In genomic region chr21:32569261-32570230, GRCh38 we compare ENCODE assay signal across 8 cellular contexts. TPM values are rescaled to one million over a fixed set of nuclear protein-coding genes. Genes with fewer than 3 reads are reported as not detected.
DNase-seq lines count a peak whose midpoint lies in the region; ATAC-seq and TF ChIP-seq lines count a peak whose summit lies in the region.

No MANE protein-coding gene starts in this region.

- peaks cover 7% of the 10 kb centered on the region for H3K9me3 ChIP-seq in HUES64 (ENCODE audit: insufficient read depth, low read depth, low read length)
- peaks cover 4% of the 10 kb centered on the region for H3K9me3 ChIP-seq in OCI-LY1 (ENCODE audit: low read length)
- H3K9me3 ChIP-seq in mucosa of descending colon = no peaks in the 10 kb centered on the region

- no peaks in the 10 kb centered on the region for H4K20me1 ChIP-seq in OCI-LY1 (ENCODE audit: insufficient read depth, low read length)

- H3K27me3 ChIP-seq in HUES64 (ENCODE audit: insufficient read depth, low read length) = peaks cover 11% of the 10 kb centered on the region; the same call in 1 of the 2 replicates
- H3K27me3 ChIP-seq in OCI-LY1 (ENCODE audit: insufficient read depth, low read length) = peaks cover 3% of the 10 kb centered on the region; the same call in 1 of the 2 replicates

- no peaks in the 10 kb centered on the region for H3K9me2 ChIP-seq in OCI-LY1 (ENCODE audit: low read depth, low read length)

- peak overlapping the region; percentile 94 for H3K4me2 ChIP-seq in OCI-LY1 (ENCODE audit: low read length)

- peak overlapping the region; percentile 70 for H3K4me3 ChIP-seq in HUES64 (ENCODE audit: low read length)
- peak overlapping the region; percentile 67 for H3K4me3 ChIP-seq in OCI-LY1 (ENCODE audit: low read depth, low read length, poor library complexity, severe bottlenecking)
- no peak overlapping the region for H3K4me3 ChIP-seq in mucosa of descending colon

- no peak for TF ChIP-seq POLR2A in erythroblast (IDR thresholded peaks at IDR 0.05; ENCODE audit: low read length)

- DNase-seq in CMK (ENCODE audit: low read depth) = peak; percentile 55
- DNase-seq in activated T-cell treated with anti-CD3 and anti-CD28 coated beads for 4 hours = peak; percentile 67
- DNase-seq in erythroblast (lab: John Stamatoyannopoulos, UW) = peak; percentile 83 to 91
- DNase-seq in mucosa of descending colon = peak; percentile 72 to 86 (median 80)
- peak; percentile 64 to 66 for DNase-seq in stimulated activated CD8-positive, alpha-beta memory T cell treated with anti-CD3 and anti-CD28 coated beads, Interleukin-2, amount 100 ng/mL, for 1 hour (ENCODE audit: low read depth in 2 of 2)

- H3K79me2 ChIP-seq in OCI-LY1 (ENCODE audit: insufficient read depth, low read length) = no peaks in the 10 kb centered on the region

- ATAC-seq in GM21367 (IDR thresholded peaks at IDR 0.05; ENCODE audit: unreplicated experiment) = peak; percentile 90
- ATAC-seq in mucosa of descending colon = peak; percentile 91

- H3K9ac ChIP-seq in HUES64 (ENCODE audit: low read depth, low read length) = peak overlapping the region; percentile 72
- H3K9ac ChIP-seq in OCI-LY1 (ENCODE audit: low read length) = peak overlapping the region; percentile 61; the same call in 1 of the 2 replicates

- no peaks in the 10 kb centered on the region for H3F3A ChIP-seq in OCI-LY1 (ENCODE audit: insufficient read depth, low read length)

- H3K27ac ChIP-seq in HUES64 (ENCODE audit: low read depth, low read length) (0 out of 2 replicates have a peak overlapping the region, but pooled peaks have one; percentile 5), OCI-LY1 (ENCODE audit: low read depth, low read length, poor library complexity, severe bottlenecking) (no peak overlapping the region)

- H3K4me1 ChIP-seq in HUES64 (ENCODE audit: insufficient read depth, low read length) (peaks cover 9% of the 10 kb centered on the region; the same call in 1 of the 2 replicates), OCI-LY1 (ENCODE audit: insufficient read depth, low read length, severe bottlenecking) (peaks cover 7% of the 10 kb centered on the region), mucosa of descending colon (ENCODE audit: low read depth) (no peaks in the 10 kb centered on the region)

- WGBS in HUES64 = 8% methylated on average over 60 of the region's 61 CpGs

- TF ChIP-seq CTCF in OCI-LY1 (IDR thresholded peaks at IDR 0.05; ENCODE audit: low read length) = peak; percentile 78
- TF ChIP-seq CTCF in mucosa of descending colon (IDR thresholded peaks at IDR 0.05) = peak; percentile 75

- peak overlapping the region; percentile 76; the same call in 1 of the 2 replicates for H2AFZ ChIP-seq in OCI-LY1 (ENCODE audit: low read length)

- intact Hi-C loops in mucosa of descending colon (cut with DNase I, micrococcal nuclease) = loop anchor here (10.0 kb wide), 2 partner anchors 155 to 165 kb away; partner anchors contain the start of gene EVA1C (in 1 of the 2)

- H3K36me3 ChIP-seq in HUES64 (ENCODE audit: insufficient read depth, low read length) = no peaks in the 10 kb centered on the region
- no peaks in the 10 kb centered on the region for H3K36me3 ChIP-seq in OCI-LY1 (ENCODE audit: insufficient read depth, low read length)
- H3K36me3 ChIP-seq in mucosa of descending colon (ENCODE audit: low read depth) = no peaks in the 10 kb centered on the region

RNA-seq across cellular contexts. Expression of gene TCP10L, which starts 15.8 kb away (rescaled TPM):
- polyA plus RNA-seq in HUES64 (2013, experiment 1 of 2) = 0.40 TPM
- 0.82 TPM for polyA plus RNA-seq in HUES64 (2013, experiment 2 of 2)
- total RNA-seq in mucosa of descending colon = 1 to 10 TPM in 1 of 3 donors, under 1 TPM in 1, not detected in 1; 0.14 to 2.1 TPM

RNA-seq across cellular contexts. Expression of gene CFAP298, which starts 42.6 kb away (rescaled TPM):
- 79.7 TPM for polyA plus RNA-seq in HUES64 (2013, experiment 1 of 2)
- polyA plus RNA-seq in HUES64 (2013, experiment 2 of 2) = 72.6 TPM
- total RNA-seq in mucosa of descending colon = 10 to 100 TPM; 24.2 to 35.6 (median 27.0) TPM
